In the genomic region with DNA sequence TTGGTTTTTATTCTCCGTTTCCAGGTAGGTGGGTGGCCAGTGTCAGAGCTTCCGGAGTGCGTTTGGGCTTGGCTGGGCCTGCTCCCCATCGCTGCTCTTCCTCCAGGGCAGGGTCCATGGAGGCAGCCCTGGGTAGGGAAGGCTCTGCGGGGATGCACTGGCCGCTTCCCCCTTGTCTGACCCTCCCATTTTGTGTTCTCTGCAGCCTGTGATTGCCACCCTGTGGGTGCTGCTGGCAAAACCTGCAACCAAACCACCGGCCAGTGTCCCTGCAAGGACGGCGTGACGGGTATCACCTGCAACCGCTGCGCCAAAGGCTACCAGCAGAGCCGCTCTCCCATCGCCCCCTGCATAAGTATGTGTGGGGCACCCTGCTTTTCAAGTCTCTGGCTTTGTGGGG, we compare ENCODE assay signal across 21 cellular contexts.
"Had no signal": no experiment of that assay in that cellular context is flagged by ENCODE, and none has a peak within 500 bp of the region (broad histone marks: within the 10 kb centered on the region; RNA-seq: fewer than 3 reads in every experiment).

No MANE protein-coding gene starts in this region.

- DNase-seq: activated B cell treated with CpG ODN at 0.5 μM for 24 hours; activated CD4-positive, alpha-beta memory T cell treated with anti-CD3 and anti-CD28 coated beads for 36 hours; activated CD4-positive, alpha-beta T cell treated with anti-CD3 and anti-CD28 coated beads for 48 hours; activated naive CD4-positive, alpha-beta T cell treated with Interleukin-2 at 50 U/mL for 16 hours; activated naive CD8-positive, alpha-beta T cell treated with anti-CD3 and anti-CD28 coated beads for 36 hours; activated T-cell treated with anti-CD3 and anti-CD28 coated beads, Interleukin-2, amount 50 U/mL, for 48 hours; esophagus squamous epithelium; heart right ventricle; kidney; lower lobe of right lung; ovary; stimulated activated CD4-positive, alpha-beta T cell treated with anti-CD3 and anti-CD28 coated beads, Interleukin-4, amount 100 ng/mL, for 24 hours; stimulated activated naive CD8-positive, alpha-beta T cell treated with anti-CD3 and anti-CD28 coated beads, Interleukin-15, Interleukin-2, amounts not matched to agents 100 U/mL and 50 U/mL, for 24 hours; T-helper 1 cell; upper lobe of left lung had no signal

- H3K9me3 Mint-ChIP-seq: activated B cell treated with CpG ODN at 0.5 μM for 24 hours; activated CD4-positive, alpha-beta memory T cell treated with anti-CD3 and anti-CD28 coated beads for 36 hours; activated naive CD8-positive, alpha-beta T cell treated with anti-CD3 and anti-CD28 coated beads for 36 hours had no signal

- H3K36me3 ChIP-seq: breast epithelium, heart right ventricle, lower lobe of right lung, neutrophil, ovary, prostate gland, upper lobe of left lung had no signal

- H3K27me3 ChIP-seq: breast epithelium, esophagus squamous epithelium, ovary, upper lobe of left lung had no signal

- H3K36me3 Mint-ChIP-seq: activated CD4-positive, alpha-beta memory T cell treated with anti-CD3 and anti-CD28 coated beads for 36 hours; activated naive CD8-positive, alpha-beta T cell treated with anti-CD3 and anti-CD28 coated beads for 36 hours; naive thymus-derived CD8-positive, alpha-beta T cell had no signal

- H3K4me3 ChIP-seq: breast epithelium, coronary artery, esophagus squamous epithelium, heart right ventricle, lower lobe of right lung, ovary, prostate gland, upper lobe of left lung had no signal

- ATAC-seq: heart right ventricle; left lobe of liver; lower lobe of right lung; naive thymus-derived CD8-positive, alpha-beta T cell; stimulated activated naive CD8-positive, alpha-beta T cell treated with anti-CD3 and anti-CD28 coated beads, Interleukin-15, Interleukin-2, amounts not matched to agents 100 U/mL and 50 U/mL, for 24 hours had no signal

- H3K4me3 Mint-ChIP-seq: activated B cell treated with CpG ODN at 0.5 μM for 24 hours; activated CD4-positive, alpha-beta memory T cell treated with anti-CD3 and anti-CD28 coated beads for 36 hours; activated naive CD8-positive, alpha-beta T cell treated with anti-CD3 and anti-CD28 coated beads for 36 hours; naive thymus-derived CD8-positive, alpha-beta T cell had no signal

- H3K4me1 Mint-ChIP-seq: activated naive CD8-positive, alpha-beta T cell treated with anti-CD3 and anti-CD28 coated beads for 36 hours had no signal

- H3K27ac ChIP-seq: breast epithelium, coronary artery, heart right ventricle, lower lobe of right lung, neutrophil, ovary, prostate gland, upper lobe of left lung had no signal

- H3K27me3 Mint-ChIP-seq: activated naive CD8-positive, alpha-beta T cell treated with anti-CD3 and anti-CD28 coated beads for 36 hours had no signal

- H3K4me1 ChIP-seq: breast epithelium, upper lobe of left lung had no signal

- H3K9me3 ChIP-seq: esophagus squamous epithelium, lower lobe of right lung, neutrophil, ovary, prostate gland, upper lobe of left lung had no signal

- H3K27ac Mint-ChIP-seq: activated B cell treated with CpG ODN at 0.5 μM for 24 hours; activated CD4-positive, alpha-beta memory T cell treated with anti-CD3 and anti-CD28 coated beads for 36 hours; activated naive CD8-positive, alpha-beta T cell treated with anti-CD3 and anti-CD28 coated beads for 36 hours; naive thymus-derived CD8-positive, alpha-beta T cell had no signal
